ENCODE assay signal across 13 cellular contexts in genomic region chr3:179098388-179099077, GRCh38. TPM values are rescaled to one million over a fixed set of nuclear protein-coding genes. Genes with fewer than 3 reads are reported as not detected.
DNase-seq lines count a peak whose midpoint lies in the region; ATAC-seq, FAIRE-seq and TF ChIP-seq lines count a peak whose summit lies in the region.
"Had no signal": no experiment of that assay in that cellular context is flagged by ENCODE, and none has a peak within 500 bp of the region (broad histone marks: within the 10 kb centered on the region; RNA-seq: fewer than 3 reads in every experiment).

No MANE protein-coding gene starts in this region.

- H3K4me1 ChIP-seq in body of pancreas (no peaks in the 10 kb centered on the region), esophagus squamous epithelium (no peaks in the 10 kb centered on the region)
- H3K4me1 ChIP-seq: psoas muscle had no signal

- TF ChIP-seq CTCF in fibroblast of villous mesenchyme (IDR thresholded peaks at IDR 0.05; ENCODE audit: insufficient read depth, low read depth, low read length) (peak; percentile 39), lower leg skin (IDR thresholded peaks at IDR 0.05) (no peak), body of pancreas (IDR thresholded peaks at IDR 0.05) (no peak), esophagus squamous epithelium (IDR thresholded peaks at IDR 0.05) (no peak)

- DNase-seq in DMS53 (lab: John Stamatoyannopoulos, UW), result peak; percentile 12
- DNase-seq in DMS53 treated with DMSO at 0.1 percent for 48 hours (lab: John Stamatoyannopoulos, UW; ENCODE audit: unreplicated experiment), result no peak
- DNase-seq in SW480 (ENCODE audit: low spot score), result peak; percentile 13
- DNase-seq in fibroblast of villous mesenchyme (ENCODE audit: low read depth), result peak; percentile 92
- peak; percentile 33 for DNase-seq in urothelium cell line (ENCODE audit: low spot score)
- no peak for DNase-seq in lower leg skin (ENCODE audit: low spot score in 2 of 2)
- no peak for DNase-seq in body of pancreas
- DNase-seq in esophagus squamous epithelium (lab: John Stamatoyannopoulos, UW), result no peak
- DNase-seq: activated naive CD8-positive, alpha-beta T cell treated with anti-CD3 and anti-CD28 coated beads for 36 hours; NCI-H2081; psoas muscle had no signal

- H3K9me3 ChIP-seq in body of pancreas (no peaks in the 10 kb centered on the region), esophagus squamous epithelium (no peaks in the 10 kb centered on the region)
- H3K9me3 ChIP-seq: psoas muscle had no signal

- H3K36me3 ChIP-seq in body of pancreas (replicated peaks in 1 of 2; ENCODE audit: insufficient read depth in 1 of 2, low read depth in 2 of 2), result no peaks in the 10 kb centered on the region
- H3K36me3 ChIP-seq in esophagus squamous epithelium, result no peaks in the 10 kb centered on the region

- 65 to 67% methylated on average over 7 of the region's 7 CpGs for WGBS in lower leg skin, 2 donors
- WGBS in body of pancreas, 2 donors, result 74 to 82% methylated on average over 7 of the region's 7 CpGs
- WGBS in esophagus squamous epithelium, 2 donors, result 53 to 75% methylated on average over 7 of the region's 7 CpGs

- no peak for FAIRE-seq in urothelium cell line (lab: Jason Lieb, UNC)

- intact Hi-C loops in lower leg skin (cut with DNase I; ENCODE audit: low total_unique reads), result no loop called here
- intact Hi-C loops in body of pancreas (cut with DNase I), result no loop called here
- intact Hi-C loops in esophagus squamous epithelium (cut with DNase I), result no loop called here

- no peak for ATAC-seq in body of pancreas
- ATAC-seq: psoas muscle had no signal

- H3K4me3 ChIP-seq in fibroblast of villous mesenchyme (ENCODE audit: low read depth, low read length), result peak overlapping the region; percentile 42
- H3K4me3 ChIP-seq in lower leg skin (ENCODE audit: low read depth, poor library complexity, severe bottlenecking), result no peak overlapping the region
- no peak overlapping the region for H3K4me3 ChIP-seq in body of pancreas
- H3K4me3 ChIP-seq in esophagus squamous epithelium, result peak overlapping the region in 1 of 4 donors; percentile 51
- H3K4me3 ChIP-seq: psoas muscle had no signal

- H3K27me3 ChIP-seq in body of pancreas, result no peaks in the 10 kb centered on the region
- no peaks in the 10 kb centered on the region for H3K27me3 ChIP-seq in esophagus squamous epithelium

- H3K27ac ChIP-seq in body of pancreas, result no peak overlapping the region
- no peak overlapping the region for H3K27ac ChIP-seq in esophagus squamous epithelium
- H3K27ac ChIP-seq: 22Rv1, epithelial cell of prostate, psoas muscle had no signal

- no peak for TF ChIP-seq POLR2A in lower leg skin (IDR thresholded peaks at IDR 0.05)
- no peak for TF ChIP-seq POLR2A in body of pancreas (IDR thresholded peaks at IDR 0.05)
- TF ChIP-seq POLR2A in esophagus squamous epithelium (IDR thresholded peaks at IDR 0.05), result no peak

RNA-seq across cellular contexts. Expression of gene ZMAT3, which starts 26.9 kb away (rescaled TPM):
- total RNA-seq in fibroblast of villous mesenchyme, result 24.8 and 44.9 TPM in 2 replicates
- total RNA-seq in lower leg skin, result 10 to 100 TPM in 2 of 4 donors, 1 to 10 TPM in 2; 6.3 to 11.2 (median 10.2) TPM
- total RNA-seq in body of pancreas, result 1 to 10 TPM; 6.6 to 9.3 TPM
- total RNA-seq in esophagus squamous epithelium, result 1 to 10 TPM; 5.3 to 9.2 (median 6.8) TPM

RNA-seq across cellular contexts. Expression of gene PIK3CA, which starts 49.6 kb away (rescaled TPM):
- total RNA-seq in fibroblast of villous mesenchyme (20.0 and 30.2 TPM in 2 replicates), lower leg skin (10 to 100 TPM; 18.4 to 22.4 (median 21.3) TPM), body of pancreas (10 to 100 TPM in 1 of 2 donors, 1 to 10 TPM in 1; 6.3 to 11.7 TPM), esophagus squamous epithelium (10 to 100 TPM; 10.6 to 20.8 (median 17.2) TPM)

Comparison
In these comparisons a context has a peak if more than half of its experiments do, and no peak if none do; other contexts are left out.
1. DNase-seq: peak in DMS53 (single experiment), SW480 (single experiment), fibroblast of villous mesenchyme (single experiment) and urothelium cell line (single experiment); none in DMS53 treated with DMSO at 0.1 percent for 48 hours (single experiment), lower leg skin (0 of 2), body of pancreas (0 of 4) and esophagus squamous epithelium (single experiment).